17 cellular contexts compared by ENCODE assay signal in genomic region chr6:41694815-41695536, GRCh38. TPM values are rescaled to one million over a fixed set of nuclear protein-coding genes. Genes with fewer than 3 reads are reported as not detected.
DNase-seq lines count a peak whose midpoint lies in the region; ATAC-seq and TF ChIP-seq lines count a peak whose summit lies in the region.
"Had no signal": no experiment of that assay in that cellular context is flagged by ENCODE, and none has a peak within 500 bp of the region (broad histone marks: within the 10 kb centered on the region; RNA-seq: fewer than 3 reads in every experiment).

No MANE protein-coding gene starts in this region.

- H4K20me1 ChIP-seq in BLaER1 treated with 17β-estradiol and CSF1 and Interleukin-3, amounts not matched to agents 10 nM and 100 nM = peaks cover 13 to 97% (median 77%) of the 10 kb centered on the region in 11 experiments; a peak in 19 of 22 replicates

- no peak overlapping the region for H2AFZ ChIP-seq in neuronal stem cell (ENCODE audit: low read length)
- H2AFZ ChIP-seq: parathyroid adenoma had no signal

- H3K4me2 ChIP-seq in BLaER1 treated with 17β-estradiol and CSF1 and Interleukin-3, amounts not matched to agents 10 nM and 100 nM = peak overlapping the region in 9 of 11 experiments; percentile 17 to 56 (median 38); a peak in 17 of 22 replicates
- no peak overlapping the region for H3K4me2 ChIP-seq in neuronal stem cell (ENCODE audit: insufficient read depth, low read length, poor library complexity, severe bottlenecking)

- H3K23ac ChIP-seq in neuronal stem cell (ENCODE audit: low read depth, low read length, poor library complexity) = no peak overlapping the region

- H3K27me3 ChIP-seq in BLaER1 treated with 17β-estradiol and CSF1 and Interleukin-3, amounts not matched to agents 10 nM and 100 nM = no peaks in the 10 kb centered on the region
- peaks cover 0 to 4% (median 0%) of the 10 kb centered on the region in 3 experiments for H3K27me3 ChIP-seq in neuronal stem cell (ENCODE audit: control insufficient read depth in 3 of 3, insufficient read depth in 3 of 3, low read depth in 1 of 3, low read length in 3 of 3)
- H3K27me3 ChIP-seq: vagina had no signal

- H3K9me3 Mint-ChIP-seq in nephron progenitor cell = no peaks in the 10 kb centered on the region
- H3K9me3 Mint-ChIP-seq: activated T-cell treated with anti-CD3 and anti-CD28 coated beads, Interleukin-2, amount 50 U/mL, for 4 hours; H9 had no signal

- no peak overlapping the region for H3K4me3 ChIP-seq in BLaER1 treated with 17β-estradiol and CSF1 and Interleukin-3, amounts not matched to agents 10 nM and 100 nM
- H3K4me3 ChIP-seq in fibroblast of mammary gland (ENCODE audit: control insufficient read depth, low read depth, low read length) (no peak overlapping the region), neuronal stem cell (ENCODE audit: low read length in 2 of 2) (no peak overlapping the region)
- H3K4me3 ChIP-seq: vagina had no signal

- H3K4me1 Mint-ChIP-seq in nephron progenitor cell = peaks cover 26% of the 10 kb centered on the region

- WGBS in neuronal stem cell (ENCODE audit: extremely low coverage in 2 of 2, insufficient read length in 2 of 2, insufficient replicate concordance in 1 of 2), 2 donors = no CpG with 5 or more reads among the region's 6 CpGs

- H3K9ac ChIP-seq in BLaER1 treated with 17β-estradiol and CSF1 and Interleukin-3, amounts not matched to agents 10 nM and 100 nM = peak overlapping the region in 8 of 11 experiments; percentile 3 to 55 (median 32); a peak in 9 of 22 replicates
- H3K9ac ChIP-seq in neuronal stem cell (ENCODE audit: low read depth, low read length, poor library complexity) = no peak overlapping the region
- H3K9ac ChIP-seq: parathyroid adenoma had no signal

- H3K4ac ChIP-seq in neuronal stem cell (ENCODE audit: low read length) = no peak overlapping the region

- H3K36me3 Mint-ChIP-seq in nephron progenitor cell (ENCODE audit: low read depth) = no peaks in the 10 kb centered on the region

- H2BK12ac ChIP-seq in neuronal stem cell (ENCODE audit: low read length) = no peak overlapping the region

- TF ChIP-seq CTCF in fibroblast of mammary gland (conservative IDR thresholded peaks at IDR 0.05; ENCODE audit: control insufficient read depth, insufficient read depth, low read depth, low read length) (no peak), nephron progenitor cell (IDR thresholded peaks at IDR 0.05) (no peak)

- peaks cover 19% of the 10 kb centered on the region for H3K27me3 Mint-ChIP-seq in nephron progenitor cell (ENCODE audit: low read depth, poor library complexity)

- ATAC-seq in HG03039 (IDR thresholded peaks at IDR 0.05; ENCODE audit: unreplicated experiment) (no peak), HG03439 (IDR thresholded peaks at IDR 0.05; ENCODE audit: unreplicated experiment) (no peak)
- ATAC-seq: activated T-cell treated with anti-CD3 and anti-CD28 coated beads, Interleukin-2, amount 50 U/mL, for 4 hours had no signal

- no peaks in the 10 kb centered on the region for H3K9me3 ChIP-seq in BLaER1 treated with 17β-estradiol and CSF1 and Interleukin-3, amounts not matched to agents 10 nM and 100 nM (replicated peaks in 1 of 11)
- no peaks in the 10 kb centered on the region for H3K9me3 ChIP-seq in neuronal stem cell (replicated peaks in 1 of 2; ENCODE audit: control insufficient read depth in 2 of 2, insufficient read depth in 1 of 2, low read depth in 1 of 2, low read length in 2 of 2)
- H3K9me3 ChIP-seq: vagina had no signal

- DNase-seq in OCI-M1 (lab: John Stamatoyannopoulos, UW) (peak; percentile 14), fibroblast of mammary gland (ENCODE audit: low read depth) (peak; percentile 41), neuronal stem cell (ENCODE audit: low spot score) (no peak), nephron progenitor cell (no peak)
- no peak for DNase-seq in stimulated activated CD4-positive, alpha-beta T cell treated with anti-CD3 and anti-CD28 coated beads, Interleukin-4, amount 100 ng/mL, for 4 hours
- DNase-seq: activated CD4-positive, alpha-beta T cell treated with anti-CD3 and anti-CD28 coated beads for 48 hours; activated T-cell treated with anti-CD3 and anti-CD28 coated beads, Interleukin-2, amount 50 U/mL, for 4 hours; AML-193; H9; mammary epithelial cell; MV-4-11; T-helper 2 cell had no signal

- no peak overlapping the region for H2BK120ac ChIP-seq in neuronal stem cell (ENCODE audit: low read depth, low read length)

- H3K18ac ChIP-seq in neuronal stem cell (ENCODE audit: low read length) = peak overlapping the region; percentile 29

- no peak overlapping the region for H3K4me3 Mint-ChIP-seq in nephron progenitor cell
- H3K4me3 Mint-ChIP-seq: activated T-cell treated with anti-CD3 and anti-CD28 coated beads, Interleukin-2, amount 50 U/mL, for 4 hours; H9 had no signal

- no peak overlapping the region for H2BK5ac ChIP-seq in neuronal stem cell (ENCODE audit: low read length)

- peak overlapping the region; percentile 2 for H2BK15ac ChIP-seq in neuronal stem cell (ENCODE audit: low read length)

- H3K27ac ChIP-seq in BLaER1 treated with 17β-estradiol and CSF1 and Interleukin-3, amounts not matched to agents 10 nM and 100 nM = peak overlapping the region in 9 of 11 experiments; percentile 4 to 45 (median 14); a peak in 14 of 22 replicates
- no peak overlapping the region for H3K27ac ChIP-seq in neuronal stem cell (replicated peaks; ENCODE audit: low read length)
- H3K27ac ChIP-seq: parathyroid adenoma, vagina had no signal

- H3K14ac ChIP-seq in neuronal stem cell (ENCODE audit: low read length) = no peak overlapping the region

- H3K4me1 ChIP-seq in BLaER1 treated with 17β-estradiol and CSF1 and Interleukin-3, amounts not matched to agents 10 nM and 100 nM = peaks cover 49 to 63% (median 52%) of the 10 kb centered on the region in 10 experiments
- H3K4me1 ChIP-seq in neuronal stem cell (ENCODE audit: control insufficient read depth in 2 of 2, insufficient read depth in 1 of 2, low read depth in 1 of 2, low read length in 2 of 2) = peaks cover 2 to 6% of the 10 kb centered on the region in 2 donors
- H3K4me1 ChIP-seq: parathyroid adenoma, vagina had no signal

- H2AK5ac ChIP-seq in neuronal stem cell (ENCODE audit: low read depth, low read length) = no peak overlapping the region

- peaks cover 45 to 77% (median 67%) of the 10 kb centered on the region in 11 experiments for H3K36me3 ChIP-seq in BLaER1 treated with 17β-estradiol and CSF1 and Interleukin-3, amounts not matched to agents 10 nM and 100 nM
- H3K36me3 ChIP-seq in neuronal stem cell (replicated peaks in 1 of 2; ENCODE audit: control insufficient read depth in 2 of 2, insufficient read depth in 2 of 2, low read length in 2 of 2) = no peaks in the 10 kb centered on the region

- H3K79me1 ChIP-seq in neuronal stem cell (ENCODE audit: low read depth, low read length) = no peaks in the 10 kb centered on the region

- H4K8ac ChIP-seq in neuronal stem cell (ENCODE audit: low read depth, low read length) = no peak overlapping the region

- no peak overlapping the region for H4K91ac ChIP-seq in neuronal stem cell (ENCODE audit: low read depth, low read length, poor library complexity)

- no peak overlapping the region for H3K27ac Mint-ChIP-seq in nephron progenitor cell

RNA-seq across cellular contexts. Expression of gene TFEB, which starts 40.4 kb away (rescaled TPM):
- polyA plus RNA-seq in neuronal stem cell (2013, experiment 1 of 2) = 1.1 TPM
- polyA plus RNA-seq in neuronal stem cell (2013, experiment 2 of 2) = 1.1 TPM

RNA-seq across cellular contexts. Expression of gene PGC, which starts 52.2 kb away (rescaled TPM):
- polyA plus RNA-seq in neuronal stem cell (2013, experiment 1 of 2) = 0.03 TPM
- polyA plus RNA-seq in neuronal stem cell (2013, experiment 2 of 2) = 0.07 TPM
- polyA plus RNA-seq: mammary epithelial cell had no signal

RNA-seq across cellular contexts. Expression of gene MDFI, which starts 56.7 kb away (rescaled TPM):
- 73.1 TPM for polyA plus RNA-seq in neuronal stem cell (2013, experiment 1 of 2)
- polyA plus RNA-seq in neuronal stem cell (2013, experiment 2 of 2) = 65.6 TPM

Comparison
In these comparisons a context has a peak if more than half of its experiments do, and no peak if none do; other contexts are left out.
1. DNase-seq: peak in OCI-M1 (single experiment) and fibroblast of mammary gland (single experiment); none in neuronal stem cell (single experiment), stimulated activated CD4-positive, alpha-beta T cell treated with anti-CD3 and anti-CD28 coated beads, Interleukin-4, amount 100 ng/mL, for 4 hours (0 of 2) and nephron progenitor cell (single experiment).